12 cellular contexts compared by ENCODE assay signal in the genomic region with DNA sequence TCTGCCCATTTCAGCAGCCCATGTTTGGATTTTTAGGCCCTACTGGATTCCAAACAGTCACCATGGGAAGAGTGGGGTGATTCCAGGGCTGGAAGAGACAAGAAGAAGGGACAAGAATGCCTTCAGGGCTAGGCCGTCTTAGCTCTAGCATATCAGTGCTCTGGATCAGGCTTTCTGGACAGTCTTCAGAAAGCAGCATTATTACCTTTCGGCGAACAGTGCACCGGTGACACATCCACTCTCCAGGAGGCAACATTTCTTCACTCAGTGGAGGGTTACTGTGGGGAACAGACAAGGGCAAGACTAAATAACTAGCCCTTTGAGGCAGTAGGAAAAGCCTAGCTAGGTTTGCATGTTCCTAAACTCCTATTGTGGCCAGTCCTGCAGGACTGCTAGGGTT. TPM values are rescaled to one million over a fixed set of nuclear protein-coding genes. Genes with fewer than 3 reads are reported as not detected.
DNase-seq lines count a peak whose midpoint lies in the region; ATAC-seq, FAIRE-seq and TF ChIP-seq lines count a peak whose summit lies in the region.
"Had no signal": no experiment of that assay in that cellular context is flagged by ENCODE, and none has a peak within 500 bp of the region (broad histone marks: within the 10 kb centered on the region; RNA-seq: fewer than 3 reads in every experiment).

No MANE protein-coding gene starts in this region.

- no peak for TF ChIP-seq EP300 in ovary (IDR thresholded peaks at IDR 0.05)

- 93 to 98% (median 94%) methylated on average over 4 of the region's 4 CpGs for WGBS in ovary, 3 donors

- H3K27ac ChIP-seq in kidney (ENCODE audit: low read depth in 2 of 2, low read length in 2 of 2) (peak overlapping the region; percentile 29 to 83), ovary (no peak overlapping the region)
- H3K27ac ChIP-seq: tibial artery had no signal

- H3K27me3 Mint-ChIP-seq in activated CD8-positive, alpha-beta memory T cell treated with anti-CD3 and anti-CD28 coated beads, Interleukin-2, amount 10 ng/mL, durations not matched to agents 7 days and 5 days = no peaks in the 10 kb centered on the region
- H3K27me3 Mint-ChIP-seq in activated naive CD8-positive, alpha-beta T cell = no peaks in the 10 kb centered on the region
- no peaks in the 10 kb centered on the region for H3K27me3 Mint-ChIP-seq in stimulated activated naive CD8-positive, alpha-beta T cell treated with anti-CD3 and anti-CD28 coated beads, Interleukin-15, amount 100 ng/mL, for 72 hours

- no peak overlapping the region for H3K4me3 Mint-ChIP-seq in activated CD8-positive, alpha-beta memory T cell treated with anti-CD3 and anti-CD28 coated beads, Interleukin-2, amount 10 ng/mL, durations not matched to agents 7 days and 5 days
- no peak overlapping the region for H3K4me3 Mint-ChIP-seq in activated naive CD8-positive, alpha-beta T cell
- H3K4me3 Mint-ChIP-seq in stimulated activated naive CD8-positive, alpha-beta T cell treated with anti-CD3 and anti-CD28 coated beads, Interleukin-15, amount 100 ng/mL, for 72 hours = no peak overlapping the region
- H3K4me3 Mint-ChIP-seq: nephron had no signal

- no peak for ATAC-seq in activated CD8-positive, alpha-beta memory T cell treated with anti-CD3 and anti-CD28 coated beads, Interleukin-2, amount 10 ng/mL, durations not matched to agents 7 days and 5 days
- no peak for ATAC-seq in stimulated activated naive CD8-positive, alpha-beta T cell treated with anti-CD3 and anti-CD28 coated beads, Interleukin-15, amount 100 ng/mL, for 72 hours
- ATAC-seq in GM19324 (IDR thresholded peaks at IDR 0.05; ENCODE audit: low FRiP score, unreplicated experiment) = no peak
- ATAC-seq in HG02623 (IDR thresholded peaks at IDR 0.05; ENCODE audit: unreplicated experiment) = no peak

- peaks cover 53% of the 10 kb centered on the region for H3K4me1 Mint-ChIP-seq in activated CD8-positive, alpha-beta memory T cell treated with anti-CD3 and anti-CD28 coated beads, Interleukin-2, amount 10 ng/mL, durations not matched to agents 7 days and 5 days
- peaks cover 67% of the 10 kb centered on the region for H3K4me1 Mint-ChIP-seq in activated naive CD8-positive, alpha-beta T cell (ENCODE audit: low read depth)
- H3K4me1 Mint-ChIP-seq in stimulated activated naive CD8-positive, alpha-beta T cell treated with anti-CD3 and anti-CD28 coated beads, Interleukin-15, amount 100 ng/mL, for 72 hours = peaks cover 68% of the 10 kb centered on the region
- H3K4me1 Mint-ChIP-seq: nephron had no signal

- peaks cover 10% of the 10 kb centered on the region for H3K9me3 Mint-ChIP-seq in activated CD8-positive, alpha-beta memory T cell treated with anti-CD3 and anti-CD28 coated beads, Interleukin-2, amount 10 ng/mL, durations not matched to agents 7 days and 5 days (ENCODE audit: low read depth)
- H3K9me3 Mint-ChIP-seq in activated naive CD8-positive, alpha-beta T cell (ENCODE audit: low read depth) = no peaks in the 10 kb centered on the region
- H3K9me3 Mint-ChIP-seq in stimulated activated naive CD8-positive, alpha-beta T cell treated with anti-CD3 and anti-CD28 coated beads, Interleukin-15, amount 100 ng/mL, for 72 hours = peaks cover 14 to 23% of the 10 kb centered on the region in 2 donors
- H3K9me3 Mint-ChIP-seq: nephron had no signal

- no peaks in the 10 kb centered on the region for H3K27me3 ChIP-seq in ovary
- H3K27me3 ChIP-seq: tibial artery had no signal

- no peak overlapping the region for H3K9ac ChIP-seq in kidney (ENCODE audit: low read length in 2 of 2)

- H3K4me1 ChIP-seq in kidney (ENCODE audit: control insufficient read depth in 1 of 2, insufficient read depth in 1 of 2, low read depth in 1 of 2, low read length in 2 of 2) (peaks cover 4 to 8% of the 10 kb centered on the region in 2 donors), ovary (ENCODE audit: insufficient read depth) (peaks cover 2% of the 10 kb centered on the region)

- H3K36me3 Mint-ChIP-seq in activated CD8-positive, alpha-beta memory T cell treated with anti-CD3 and anti-CD28 coated beads, Interleukin-2, amount 10 ng/mL, durations not matched to agents 7 days and 5 days = peaks cover 71% of the 10 kb centered on the region
- peaks cover 33% of the 10 kb centered on the region for H3K36me3 Mint-ChIP-seq in activated naive CD8-positive, alpha-beta T cell

- H3K4me3 ChIP-seq in kidney (ENCODE audit: low read length in 2 of 2) (no peak overlapping the region), ovary (no peak overlapping the region)
- H3K4me3 ChIP-seq: tibial artery had no signal

- H3K9me3 ChIP-seq in kidney (ENCODE audit: control insufficient read depth in 1 of 2, low read length in 2 of 2) = no peaks in the 10 kb centered on the region
- no peaks in the 10 kb centered on the region for H3K9me3 ChIP-seq in ovary

- peak overlapping the region; percentile 77 for H3K27ac Mint-ChIP-seq in activated CD8-positive, alpha-beta memory T cell treated with anti-CD3 and anti-CD28 coated beads, Interleukin-2, amount 10 ng/mL, durations not matched to agents 7 days and 5 days
- peak overlapping the region; percentile 76 for H3K27ac Mint-ChIP-seq in activated naive CD8-positive, alpha-beta T cell
- H3K27ac Mint-ChIP-seq in stimulated activated naive CD8-positive, alpha-beta T cell treated with anti-CD3 and anti-CD28 coated beads, Interleukin-15, amount 100 ng/mL, for 72 hours = peak overlapping the region; percentile 25 to 75

- DNase-seq in activated CD8-positive, alpha-beta memory T cell treated with anti-CD3 and anti-CD28 coated beads, Interleukin-2, amount 10 ng/mL, durations not matched to agents 7 days and 5 days = no peak
- no peak for DNase-seq in activated CD8-positive, alpha-beta memory T cell treated with anti-CD3 and anti-CD28 coated beads, Interleukin-2, amount 50 U/mL, for 4 hours
- DNase-seq in kidney (no peak), ovary (no peak)
- no peak for DNase-seq in stimulated activated naive CD8-positive, alpha-beta T cell treated with anti-CD3 and anti-CD28 coated beads, Interleukin-15, amount 100 ng/mL, for 72 hours
- DNase-seq: glutamatergic neuron, NCI-H1436, tibial artery had no signal

- H3K36me3 ChIP-seq in kidney (ENCODE audit: control insufficient read depth in 1 of 2, insufficient read depth in 2 of 2, low read length in 2 of 2) (peaks cover 8 to 9% of the 10 kb centered on the region in 2 donors), ovary (no peaks in the 10 kb centered on the region)

- intact Hi-C loops in kidney (cut with DNase I) (no loop called here), ovary (cut with DNase I) (no loop called here)

- no peak for TF ChIP-seq CTCF in kidney (IDR thresholded peaks at IDR 0.05; ENCODE audit: borderline replicate concordance, extremely low read depth, insufficient read depth)
- no peak for TF ChIP-seq CTCF in ovary (IDR thresholded peaks at IDR 0.05)

- no peak for FAIRE-seq in kidney (lab: Jason Lieb, UNC)

- no peak for TF ChIP-seq POLR2A in ovary (IDR thresholded peaks at IDR 0.05)

- CTCF ChIA-PET in activated CD8-positive, alpha-beta memory T cell treated with anti-CD3 and anti-CD28 coated beads, Interleukin-2, amount 10 ng/mL, durations not matched to agents 7 days and 5 days (lab: Charles Lee) = interaction anchor here (0.7 to 3.7 kb wide), 10 partner anchors 11 to 216 kb away, joined by 3 to 34 read pairs (median 6); partner anchors contain the start of genes PHF12 and TLCD1

RNA-seq across cellular contexts. Expression of gene DHRS13, which starts 23.9 kb away (rescaled TPM):
- total RNA-seq in activated CD8-positive, alpha-beta memory T cell treated with anti-CD3 and anti-CD28 coated beads, Interleukin-2, amount 10 ng/mL, durations not matched to agents 7 days and 5 days = 10 to 100 TPM; 23.1 to 25.9 TPM
- total RNA-seq in kidney (29.5 TPM), ovary (10 to 100 TPM in 1 of 7 donors, 1 to 10 TPM in 6; 7.3 to 13.8 (median 8.1) TPM)
- polyA plus RNA-seq in kidney (ENCODE audit: insufficient read depth, low read depth, low replicate concordance) (21.6 TPM), ovary (1 to 10 TPM; 3.7 to 5.1 TPM)

RNA-seq across cellular contexts. Expression of gene PHF12, which starts 24.5 kb away (rescaled TPM):
- total RNA-seq in activated CD8-positive, alpha-beta memory T cell treated with anti-CD3 and anti-CD28 coated beads, Interleukin-2, amount 10 ng/mL, durations not matched to agents 7 days and 5 days = 10 to 100 TPM; 79.5 to 85.8 TPM
- 50.4 TPM for total RNA-seq in kidney
- polyA plus RNA-seq in kidney (ENCODE audit: insufficient read depth, low read depth, low replicate concordance) = 8.8 TPM
- 10 to 100 TPM; 39.8 to 62.7 (median 48.8) TPM for total RNA-seq in ovary
- polyA plus RNA-seq in ovary = 10 to 100 TPM; 22.7 to 28.1 TPM

RNA-seq across cellular contexts. Expression of gene FLOT2, which starts 29.3 kb away (rescaled TPM):
- total RNA-seq in activated CD8-positive, alpha-beta memory T cell treated with anti-CD3 and anti-CD28 coated beads, Interleukin-2, amount 10 ng/mL, durations not matched to agents 7 days and 5 days = 100 to 1,000 TPM; 143 to 191 TPM
- total RNA-seq in kidney (260 TPM), ovary (10 to 100 TPM; 29.3 to 82.3 (median 75.0) TPM)
- polyA plus RNA-seq in kidney (ENCODE audit: insufficient read depth, low read depth, low replicate concordance) (200 TPM), ovary (10 to 100 TPM; 39.3 to 44.7 TPM)

Comparison
In these comparisons a context has a peak if more than half of its experiments do, and no peak if none do; other contexts are left out.
1. H3K27ac ChIP-seq: peak in kidney (2 of 2); none in ovary (0 of 2).
2. Peak in every context shown above with its lines, with median percentiles within 50 percentile points of each other: H3K27ac Mint-ChIP-seq.